In the genomic region with DNA sequence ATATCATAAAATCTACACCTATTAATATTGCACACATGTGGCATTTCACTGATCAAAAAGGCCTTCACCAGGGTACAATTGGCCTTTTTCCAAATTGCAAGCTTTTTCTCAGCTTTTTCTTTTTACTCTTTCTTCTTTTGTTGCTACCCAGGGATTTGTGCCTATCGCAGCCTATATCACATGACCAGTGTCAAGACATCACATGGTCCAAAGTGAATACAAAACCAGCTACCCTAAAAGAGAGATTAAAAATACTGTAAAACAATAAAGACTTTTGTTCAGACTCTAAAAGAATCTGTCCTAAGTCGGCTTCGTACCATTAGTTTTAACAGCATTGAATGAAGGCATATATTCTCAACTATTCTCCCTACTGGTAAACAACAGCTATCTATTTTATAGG, we compare ENCODE assay signal across 31 cellular contexts. TPM values are rescaled to one million over a fixed set of nuclear protein-coding genes. Genes with fewer than 3 reads are reported as not detected.
"Had no signal": no experiment of that assay in that cellular context is flagged by ENCODE, and none has a peak within 500 bp of the region (broad histone marks: within the 10 kb centered on the region; RNA-seq: fewer than 3 reads in every experiment).

No MANE protein-coding gene starts in this region.

- H3K4me1 ChIP-seq: ascending aorta had no signal

- H3K27ac Mint-ChIP-seq: activated CD4-positive, alpha-beta memory T cell treated with anti-CD3 and anti-CD28 coated beads for 36 hours; activated CD4-positive, alpha-beta T cell treated with anti-CD3 and anti-CD28 coated beads, Interleukin-2, amount 10 ng/mL, durations not matched to agents 7 days and 5 days; activated naive CD4-positive, alpha-beta T cell treated with anti-CD3 and anti-CD28 coated beads, Interleukin-2, amount 50 U/mL, for 72 hours; activated naive CD8-positive, alpha-beta T cell treated with anti-CD3 and anti-CD28 coated beads, Interleukin-2, amount 50 U/mL, for 24 hours; T-helper 1 cell treated with Interleukin-12 subunit alpha and Interleukin-12 subunit beta and Interleukin-4 antibody, amounts not matched to agents 30 μg/mL and 1 μg/mL, for 36 hours had no signal

- H3K4me3 Mint-ChIP-seq: activated CD4-positive, alpha-beta memory T cell treated with anti-CD3 and anti-CD28 coated beads for 36 hours; activated CD4-positive, alpha-beta T cell treated with anti-CD3 and anti-CD28 coated beads, Interleukin-2, amount 10 ng/mL, durations not matched to agents 7 days and 5 days; activated naive CD8-positive, alpha-beta T cell treated with anti-CD3 and anti-CD28 coated beads, Interleukin-2, amount 50 U/mL, for 24 hours; activated T-cell treated with anti-CD3 and anti-CD28 coated beads, Interleukin-2, amount 50 U/mL, for 4 hours; T-helper 1 cell treated with Interleukin-12 subunit alpha and Interleukin-12 subunit beta and Interleukin-4 antibody, amounts not matched to agents 30 μg/mL and 1 μg/mL, for 36 hours had no signal

- H3K27ac ChIP-seq: ascending aorta, brain microvascular endothelial cell, cardiac muscle cell, SJCRH30 had no signal

- DNase-seq: activated CD4-positive, alpha-beta memory T cell treated with anti-CD3 and anti-CD28 coated beads for 36 hours; activated CD4-positive, alpha-beta T cell treated with anti-CD3 and anti-CD28 coated beads, Interleukin-2, amount 10 ng/mL, durations not matched to agents 7 days and 5 days; activated CD4-positive, CD25-positive, alpha-beta regulatory T cell; activated CD8-positive, alpha-beta memory T cell treated with anti-CD3 and anti-CD28 coated beads for 24 hours; activated effector memory CD4-positive, alpha-beta T cell treated with anti-CD3 and anti-CD28 coated beads, Interleukin-2, amount 50 U/mL, for 16 hours; activated naive CD4-positive, alpha-beta T cell treated with Interleukin-2 at 50 U/mL for 16 hours; activated naive CD8-positive, alpha-beta T cell treated with anti-CD3 and anti-CD28 coated beads, Interleukin-2, amount 50 U/mL, for 24 hours; activated T-cell treated with anti-CD3 and anti-CD28 coated beads, Interleukin-2, amount 50 U/mL, for 4 hours; amniotic stem cell; brain microvascular endothelial cell; NCI-H1092; NCI-H1417; NCI-H1694; NCI-H2029; NCI-H2107; NCI-H2171 treated with DMSO at 0.1 percent for 48 hours; NCI-H226; NCI-H526; NCI-H774; NK-92 treated with Interleukin-12 subunit alpha and Interleukin-12 subunit beta, amount 100 ng/mL, for 24 hours; OCI-M1; Right ventricle myocardium superior; RPMI8226; SJCRH30; SW 1271 had no signal

- H3K9me3 ChIP-seq: ascending aorta, SJCRH30 had no signal

- ATAC-seq: activated naive CD4-positive, alpha-beta T cell treated with anti-CD3 and anti-CD28 coated beads, Interleukin-2, amount 50 U/mL, for 72 hours; activated naive CD8-positive, alpha-beta T cell treated with anti-CD3 and anti-CD28 coated beads, Interleukin-2, amount 50 U/mL, for 24 hours; activated T-cell treated with anti-CD3 and anti-CD28 coated beads, Interleukin-2, amount 50 U/mL, for 4 hours; Panc1; SK-N-SH treated with all-trans-retinoic acid at 6 μM for 48 hours had no signal

- H3K27me3 ChIP-seq: ascending aorta, brain microvascular endothelial cell, cardiac muscle cell, SJCRH30 had no signal

- H3K27me3 Mint-ChIP-seq: activated CD4-positive, alpha-beta memory T cell treated with anti-CD3 and anti-CD28 coated beads for 36 hours; activated CD4-positive, alpha-beta T cell treated with anti-CD3 and anti-CD28 coated beads, Interleukin-2, amount 10 ng/mL, durations not matched to agents 7 days and 5 days; activated naive CD8-positive, alpha-beta T cell treated with anti-CD3 and anti-CD28 coated beads, Interleukin-2, amount 50 U/mL, for 24 hours had no signal

- H3K4me1 Mint-ChIP-seq: activated CD4-positive, alpha-beta T cell treated with anti-CD3 and anti-CD28 coated beads, Interleukin-2, amount 10 ng/mL, durations not matched to agents 7 days and 5 days; activated naive CD8-positive, alpha-beta T cell treated with anti-CD3 and anti-CD28 coated beads, Interleukin-2, amount 50 U/mL, for 24 hours had no signal

- H3K36me3 ChIP-seq: ascending aorta, brain microvascular endothelial cell, cardiac muscle cell, SJCRH30 had no signal

- H3K4me3 ChIP-seq: ascending aorta, cardiac muscle cell, SJCRH30 had no signal

- H3K9me3 Mint-ChIP-seq: activated CD4-positive, alpha-beta memory T cell treated with anti-CD3 and anti-CD28 coated beads for 36 hours; activated CD4-positive, alpha-beta T cell treated with anti-CD3 and anti-CD28 coated beads, Interleukin-2, amount 10 ng/mL, durations not matched to agents 7 days and 5 days; activated naive CD4-positive, alpha-beta T cell treated with anti-CD3 and anti-CD28 coated beads, Interleukin-2, amount 50 U/mL, for 72 hours; activated naive CD8-positive, alpha-beta T cell treated with anti-CD3 and anti-CD28 coated beads, Interleukin-2, amount 50 U/mL, for 24 hours; activated T-cell treated with anti-CD3 and anti-CD28 coated beads, Interleukin-2, amount 50 U/mL, for 4 hours; T-helper 1 cell treated with Interleukin-12 subunit alpha and Interleukin-12 subunit beta and Interleukin-4 antibody, amounts not matched to agents 30 μg/mL and 1 μg/mL, for 36 hours had no signal

RNA-seq across cellular contexts. Expression of gene OTX1, which starts 14.9 kb away (rescaled TPM):
- total RNA-seq: activated CD4-positive, alpha-beta memory T cell treated with anti-CD3 and anti-CD28 coated beads for 36 hours; activated CD4-positive, alpha-beta T cell treated with anti-CD3 and anti-CD28 coated beads, Interleukin-2, amount 10 ng/mL, durations not matched to agents 7 days and 5 days; activated naive CD4-positive, alpha-beta T cell treated with anti-CD3 and anti-CD28 coated beads, Interleukin-2, amount 50 U/mL, for 72 hours; activated T-cell treated with anti-CD3 and anti-CD28 coated beads, Interleukin-2, amount 50 U/mL, for 4 hours; ascending aorta; Right ventricle myocardium superior had no signal
- polyA plus RNA-seq: cardiac muscle cell had no signal
